ENCODE assay signal across 1 cellular context in genomic region chr1:62356257-62356835, GRCh38.
TF ChIP-seq lines count a peak whose summit lies in the region.

No MANE protein-coding gene starts in this region.

TF ChIP-seq in WTC11, 78 proteins besides CTCF, POLR2A, EP300 and RAD21 (continued from another document):
- TF ChIP-seq E2F1 (CRISPR knock-in tag; IDR thresholded peaks at IDR 0.05) = no peak
- no peak for TF ChIP-seq SMAD4 (CRISPR knock-in tag; IDR thresholded peaks at IDR 0.05)
